In the genomic region with DNA sequence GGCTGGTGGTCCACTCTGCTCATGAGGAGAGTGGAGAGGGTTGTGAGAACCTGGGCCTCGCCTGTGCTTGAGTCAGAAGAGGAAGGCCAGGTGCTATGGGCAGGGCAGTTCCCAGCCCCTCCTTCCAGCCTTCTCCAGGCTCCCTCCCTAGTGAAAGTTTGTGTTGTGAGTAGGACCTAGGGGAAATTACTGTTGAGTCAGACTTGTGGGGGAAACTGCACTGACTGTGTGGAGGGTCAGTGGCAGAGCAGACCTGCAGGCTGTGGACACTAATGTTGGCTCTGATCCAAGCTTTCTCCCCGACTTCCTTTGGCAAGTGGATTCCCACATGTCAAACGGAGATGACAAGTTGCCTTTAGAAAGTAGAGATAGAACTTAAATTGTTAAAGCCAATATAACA, we compare ENCODE assay signal across 1 cellular context.
TF ChIP-seq lines count a peak whose summit lies in the region.

No MANE protein-coding gene starts in this region.

TF ChIP-seq in K562, 482 proteins besides CTCF, POLR2A, EP300 and RAD21:
- TF ChIP-seq, protein P1, sequence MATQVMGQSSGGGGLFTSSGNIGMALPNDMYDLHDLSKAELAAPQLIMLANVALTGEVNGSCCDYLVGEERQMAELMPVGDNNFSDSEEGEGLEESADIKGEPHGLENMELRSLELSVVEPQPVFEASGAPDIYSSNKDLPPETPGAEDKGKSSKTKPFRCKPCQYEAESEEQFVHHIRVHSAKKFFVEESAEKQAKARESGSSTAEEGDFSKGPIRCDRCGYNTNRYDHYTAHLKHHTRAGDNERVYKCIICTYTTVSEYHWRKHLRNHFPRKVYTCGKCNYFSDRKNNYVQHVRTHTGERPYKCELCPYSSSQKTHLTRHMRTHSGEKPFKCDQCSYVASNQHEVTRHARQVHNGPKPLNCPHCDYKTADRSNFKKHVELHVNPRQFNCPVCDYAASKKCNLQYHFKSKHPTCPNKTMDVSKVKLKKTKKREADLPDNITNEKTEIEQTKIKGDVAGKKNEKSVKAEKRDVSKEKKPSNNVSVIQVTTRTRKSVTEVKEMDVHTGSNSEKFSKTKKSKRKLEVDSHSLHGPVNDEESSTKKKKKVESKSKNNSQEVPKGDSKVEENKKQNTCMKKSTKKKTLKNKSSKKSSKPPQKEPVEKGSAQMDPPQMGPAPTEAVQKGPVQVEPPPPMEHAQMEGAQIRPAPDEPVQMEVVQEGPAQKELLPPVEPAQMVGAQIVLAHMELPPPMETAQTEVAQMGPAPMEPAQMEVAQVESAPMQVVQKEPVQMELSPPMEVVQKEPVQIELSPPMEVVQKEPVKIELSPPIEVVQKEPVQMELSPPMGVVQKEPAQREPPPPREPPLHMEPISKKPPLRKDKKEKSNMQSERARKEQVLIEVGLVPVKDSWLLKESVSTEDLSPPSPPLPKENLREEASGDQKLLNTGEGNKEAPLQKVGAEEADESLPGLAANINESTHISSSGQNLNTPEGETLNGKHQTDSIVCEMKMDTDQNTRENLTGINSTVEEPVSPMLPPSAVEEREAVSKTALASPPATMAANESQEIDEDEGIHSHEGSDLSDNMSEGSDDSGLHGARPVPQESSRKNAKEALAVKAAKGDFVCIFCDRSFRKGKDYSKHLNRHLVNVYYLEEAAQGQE (CRISPR knock-in tag; IDR thresholded peaks at IDR 0.05; ENCODE audit: low read depth), result no peak
- peak; percentile 44; the same call in 1 of the 2 replicates for TF ChIP-seq NFIC (IDR thresholded peaks at IDR 0.05)
